In the genomic region with DNA sequence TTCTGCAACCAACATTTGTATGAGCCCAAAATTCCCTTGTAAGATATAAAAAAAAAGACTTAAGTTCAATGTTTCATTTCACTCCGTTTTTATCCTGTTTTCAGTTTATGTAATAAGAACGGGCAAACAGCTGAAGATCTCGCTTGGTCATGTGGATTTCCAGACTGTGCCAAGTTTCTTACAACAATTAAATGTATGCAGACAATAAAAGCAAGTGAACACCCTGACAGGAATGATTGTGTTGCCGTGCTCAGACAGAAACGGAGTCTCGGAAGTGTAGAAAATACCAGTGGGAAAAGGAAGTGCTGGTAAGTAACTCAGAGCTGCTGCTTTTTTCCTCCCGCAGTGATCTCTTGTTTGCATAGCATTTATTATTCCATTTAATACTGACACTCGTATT, we compare ENCODE assay signal across 13 cellular contexts. TPM values are rescaled to one million over a fixed set of nuclear protein-coding genes. Genes with fewer than 3 reads are reported as not detected.
DNase-seq lines count a peak whose midpoint lies in the region; ATAC-seq and TF ChIP-seq lines count a peak whose summit lies in the region.
"Had no signal": no experiment of that assay in that cellular context is flagged by ENCODE, and none has a peak within 500 bp of the region (broad histone marks: within the 10 kb centered on the region; RNA-seq: fewer than 3 reads in every experiment).

No MANE protein-coding gene starts in this region.

- TF ChIP-seq CTCF in GM12864 (IDR thresholded peaks at IDR 0.05; ENCODE audit: low read depth, low read length, missing control alignments) (no peak), OCI-LY7 (conservative IDR thresholded peaks at IDR 0.05; ENCODE audit: low read length) (no peak), retinal pigment epithelial cell (conservative IDR thresholded peaks at IDR 0.05; ENCODE audit: low read depth, low read length) (no peak), WTC11 (IDR thresholded peaks at IDR 0.05) (no peak)

- DNase-seq in GM12864 (ENCODE audit: low read depth) (no peak), OCI-LY7 (ENCODE audit: low spot score) (peak; percentile 18), epithelial cell of prostate (ENCODE audit: low read depth, low spot score) (no peak), retinal pigment epithelial cell (ENCODE audit: low read depth) (no peak), DMS53 (lab: John Stamatoyannopoulos, UW) (no peak), WTC11 (ENCODE audit: low spot score) (no peak)
- DNase-seq: activated CD8-positive, alpha-beta memory T cell treated with anti-CD3 and anti-CD28 coated beads, Interleukin-2, amount 50 U/mL, for 48 hours; C1 segment of cervical spinal cord; mesenchymal stem cell; occipital lobe; stimulated activated CD4-positive, alpha-beta T cell treated with anti-CD3 and anti-CD28 coated beads, Interleukin-15, amount 100 ng/mL, for 24 hours had no signal

- H3K27me3 Mint-ChIP-seq in WTC11 (ENCODE audit: low read depth), result no peaks in the 10 kb centered on the region

- H3K79me2 ChIP-seq in OCI-LY7 (ENCODE audit: insufficient read depth, low read depth, low read length), result peaks cover 6% of the 10 kb centered on the region; the same call in 1 of the 2 replicates

- no TSS peak for BruUV-seq in OCI-LY7 (replicated peaks; lab: Mats Ljungman, UMichigan)

- H3K4me1 Mint-ChIP-seq in WTC11, result peaks cover 20% of the 10 kb centered on the region

- no peak overlapping the region for H3K4me3 Mint-ChIP-seq in WTC11
- H3K4me3 Mint-ChIP-seq: type B pancreatic cell had no signal

- H3K27ac ChIP-seq in OCI-LY7 (ENCODE audit: low read depth, low read length, poor library complexity, severe bottlenecking) (no peak overlapping the region), epithelial cell of prostate (peak overlapping the region; percentile 25)

- peaks cover 40% of the 10 kb centered on the region for H3K4me1 ChIP-seq in OCI-LY7 (ENCODE audit: insufficient read depth, low read length, poor library complexity, severe bottlenecking)

- no peaks in the 10 kb centered on the region for H3K9me3 ChIP-seq in OCI-LY7 (ENCODE audit: low read length)

- no peaks in the 10 kb centered on the region for H3K9me3 Mint-ChIP-seq in WTC11
- H3K9me3 Mint-ChIP-seq: type B pancreatic cell had no signal

- POLR2A ChIA-PET in OCI-LY7 (lab: Charles Lee) (interaction anchor here (0.7 to 1.9 kb wide), 5 partner anchors 21 to 187 kb away, joined by 3 to 6 read pairs (median 3); no protein-coding TSS in a partner anchor), WTC11 (lab: Charles Lee) (no interaction called here)

- H3K9me2 ChIP-seq in OCI-LY7 (ENCODE audit: insufficient read depth, low read length), result no peaks in the 10 kb centered on the region

- H2AFZ ChIP-seq in OCI-LY7 (ENCODE audit: low read length), result peak overlapping the region; percentile 14; the same call in 1 of the 2 replicates

- intact Hi-C loops in OCI-LY7 (cut with micrococcal nuclease; ENCODE audit: unreplicated experiment), result loop anchor here (5.0 to 10.0 kb wide), 2 partner anchors 92 to 585 kb away; no protein-coding TSS in a partner anchor

- H3K4me3 ChIP-seq in GM12864 (ENCODE audit: low read depth, low read length) (peak overlapping the region; percentile 42; the same call in 1 of the 2 replicates), OCI-LY7 (ENCODE audit: low read depth, low read length, poor library complexity, severe bottlenecking) (peak overlapping the region; percentile 25), retinal pigment epithelial cell (ENCODE audit: low read length) (peak overlapping the region; percentile 2)

- peaks cover 48% of the 10 kb centered on the region for H3K36me3 ChIP-seq in OCI-LY7 (ENCODE audit: insufficient read depth, low read length)

- H3K4me2 ChIP-seq in OCI-LY7 (ENCODE audit: low read length), result peak overlapping the region; percentile 50

- CTCF ChIA-PET in OCI-LY7 (lab: Charles Lee; ENCODE audit: unreplicated experiment), result interaction anchor here (0.7 kb wide), 1 partner anchor 25 kb away, joined by 5 read pairs; no protein-coding TSS in a partner anchor
- CTCF ChIA-PET in WTC11 (lab: Charles Lee), result no interaction called here

- no peak overlapping the region for H3K27ac Mint-ChIP-seq in WTC11
- H3K27ac Mint-ChIP-seq: type B pancreatic cell had no signal

- ATAC-seq in HG03280 (IDR thresholded peaks at IDR 0.05; ENCODE audit: unreplicated experiment), result no peak
- ATAC-seq in WTC11, result no peak

- peaks cover 51% of the 10 kb centered on the region for H3K36me3 Mint-ChIP-seq in WTC11

- H4K20me1 ChIP-seq in OCI-LY7 (ENCODE audit: insufficient read depth, low read length), result no peaks in the 10 kb centered on the region

TF ChIP-seq in WTC11, 78 proteins besides CTCF, POLR2A, EP300 and RAD21 (continues in another document):
- TF ChIP-seq, protein P1, sequence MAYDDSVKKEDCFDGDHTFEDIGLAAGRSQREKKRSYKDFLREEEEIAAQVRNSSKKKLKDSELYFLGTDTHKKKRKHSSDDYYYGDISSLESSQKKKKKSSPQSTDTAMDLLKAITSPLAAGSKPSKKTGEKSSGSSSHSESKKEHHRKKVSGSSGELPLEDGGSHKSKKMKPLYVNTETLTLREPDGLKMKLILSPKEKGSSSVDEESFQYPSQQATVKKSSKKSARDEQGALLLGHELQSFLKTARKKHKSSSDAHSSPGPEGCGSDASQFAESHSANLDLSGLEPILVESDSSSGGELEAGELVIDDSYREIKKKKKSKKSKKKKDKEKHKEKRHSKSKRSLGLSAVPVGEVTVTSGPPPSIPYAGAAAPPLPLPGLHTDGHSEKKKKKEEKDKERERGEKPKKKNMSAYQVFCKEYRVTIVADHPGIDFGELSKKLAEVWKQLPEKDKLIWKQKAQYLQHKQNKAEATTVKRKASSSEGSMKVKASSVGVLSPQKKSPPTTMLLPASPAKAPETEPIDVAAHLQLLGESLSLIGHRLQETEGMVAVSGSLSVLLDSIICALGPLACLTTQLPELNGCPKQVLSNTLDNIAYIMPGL (CRISPR knock-in tag; IDR thresholded peaks at IDR 0.05), result no peak
- no peak for TF ChIP-seq ZNF317 (CRISPR knock-in tag; IDR thresholded peaks at IDR 0.05; ENCODE audit: borderline replicate concordance, low read depth)
- no peak for TF ChIP-seq ZNF423 (CRISPR knock-in tag; IDR thresholded peaks at IDR 0.05)
- no peak for TF ChIP-seq NFYB (CRISPR knock-in tag; conservative IDR thresholded peaks at IDR 0.05; ENCODE audit: low read depth)
- TF ChIP-seq, protein P2, sequence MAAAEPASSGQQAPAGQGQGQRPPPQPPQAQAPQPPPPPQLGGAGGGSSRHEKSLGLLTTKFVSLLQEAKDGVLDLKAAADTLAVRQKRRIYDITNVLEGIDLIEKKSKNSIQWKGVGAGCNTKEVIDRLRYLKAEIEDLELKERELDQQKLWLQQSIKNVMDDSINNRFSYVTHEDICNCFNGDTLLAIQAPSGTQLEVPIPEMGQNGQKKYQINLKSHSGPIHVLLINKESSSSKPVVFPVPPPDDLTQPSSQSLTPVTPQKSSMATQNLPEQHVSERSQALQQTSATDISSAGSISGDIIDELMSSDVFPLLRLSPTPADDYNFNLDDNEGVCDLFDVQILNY (CRISPR knock-in tag; IDR thresholded peaks at IDR 0.05), result no peak
- no peak for TF ChIP-seq GABPB1 (CRISPR knock-in tag; IDR thresholded peaks at IDR 0.05)
- TF ChIP-seq NR3C1 (CRISPR knock-in tag; conservative IDR thresholded peaks at IDR 0.05; ENCODE audit: low read depth), result no peak
- TF ChIP-seq SOX15 (CRISPR knock-in tag; IDR thresholded peaks at IDR 0.05), result no peak
- no peak for TF ChIP-seq HMGA2 (CRISPR knock-in tag; IDR thresholded peaks at IDR 0.05)
- TF ChIP-seq CREM (CRISPR knock-in tag; IDR thresholded peaks at IDR 0.05), result no peak
- TF ChIP-seq, protein P3, sequence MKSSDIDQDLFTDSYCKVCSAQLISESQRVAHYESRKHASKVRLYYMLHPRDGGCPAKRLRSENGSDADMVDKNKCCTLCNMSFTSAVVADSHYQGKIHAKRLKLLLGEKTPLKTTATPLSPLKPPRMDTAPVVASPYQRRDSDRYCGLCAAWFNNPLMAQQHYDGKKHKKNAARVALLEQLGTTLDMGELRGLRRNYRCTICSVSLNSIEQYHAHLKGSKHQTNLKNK (CRISPR knock-in tag; IDR thresholded peaks at IDR 0.05), result no peak
- TF ChIP-seq, protein P4, sequence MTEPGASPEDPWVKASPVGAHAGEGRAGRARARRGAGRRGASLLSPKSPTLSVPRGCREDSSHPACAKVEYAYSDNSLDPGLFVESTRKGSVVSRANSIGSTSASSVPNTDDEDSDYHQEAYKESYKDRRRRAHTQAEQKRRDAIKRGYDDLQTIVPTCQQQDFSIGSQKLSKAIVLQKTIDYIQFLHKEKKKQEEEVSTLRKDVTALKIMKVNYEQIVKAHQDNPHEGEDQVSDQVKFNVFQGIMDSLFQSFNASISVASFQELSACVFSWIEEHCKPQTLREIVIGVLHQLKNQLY (CRISPR knock-in tag; IDR thresholded peaks at IDR 0.05), result no peak
- TF ChIP-seq, protein P5, sequence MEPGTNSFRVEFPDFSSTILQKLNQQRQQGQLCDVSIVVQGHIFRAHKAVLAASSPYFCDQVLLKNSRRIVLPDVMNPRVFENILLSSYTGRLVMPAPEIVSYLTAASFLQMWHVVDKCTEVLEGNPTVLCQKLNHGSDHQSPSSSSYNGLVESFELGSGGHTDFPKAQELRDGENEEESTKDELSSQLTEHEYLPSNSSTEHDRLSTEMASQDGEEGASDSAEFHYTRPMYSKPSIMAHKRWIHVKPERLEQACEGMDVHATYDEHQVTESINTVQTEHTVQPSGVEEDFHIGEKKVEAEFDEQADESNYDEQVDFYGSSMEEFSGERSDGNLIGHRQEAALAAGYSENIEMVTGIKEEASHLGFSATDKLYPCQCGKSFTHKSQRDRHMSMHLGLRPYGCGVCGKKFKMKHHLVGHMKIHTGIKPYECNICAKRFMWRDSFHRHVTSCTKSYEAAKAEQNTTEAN (CRISPR knock-in tag; IDR thresholded peaks at IDR 0.05), result no peak

RNA-seq across cellular contexts. Expression of a gene that starts 2.8 kb away (rescaled TPM):
- 3.8 and 6.3 TPM in 2 replicates for total RNA-seq in OCI-LY7 (2014; rRNA removed; shearing (Covaris generic))
- total RNA-seq in OCI-LY7 (2022) (6.4 and 14.1 TPM in 2 replicates), WTC11 (2021) (3.0 to 6.5 TPM (median 5.6 TPM) in 3 replicates)

RNA-seq across cellular contexts. Expression of a gene that starts 3.7 kb away (rescaled TPM):
- 0.60 and 1.1 TPM in 2 replicates for total RNA-seq in OCI-LY7 (2014; rRNA removed; shearing (Covaris generic))
- total RNA-seq in OCI-LY7 (2022) (1.0 and 1.4 TPM in 2 replicates), WTC11 (2021) (0.33 to 0.69 TPM (median 0.39 TPM) in 3 replicates)

RNA-seq across cellular contexts. Expression of a gene that starts 26.3 kb away (rescaled TPM):
- total RNA-seq in OCI-LY7 (2014; rRNA removed; shearing (Covaris generic)), result 14.0 and 17.3 TPM in 2 replicates
- total RNA-seq in OCI-LY7 (2022), result 30.9 and 37.6 TPM in 2 replicates
- 29.6 to 33.0 TPM (median 30.8 TPM) in 3 replicates for total RNA-seq in WTC11 (2021)
